Comparison of ENCODE assay signal across 14 cellular contexts in the genomic region with DNA sequence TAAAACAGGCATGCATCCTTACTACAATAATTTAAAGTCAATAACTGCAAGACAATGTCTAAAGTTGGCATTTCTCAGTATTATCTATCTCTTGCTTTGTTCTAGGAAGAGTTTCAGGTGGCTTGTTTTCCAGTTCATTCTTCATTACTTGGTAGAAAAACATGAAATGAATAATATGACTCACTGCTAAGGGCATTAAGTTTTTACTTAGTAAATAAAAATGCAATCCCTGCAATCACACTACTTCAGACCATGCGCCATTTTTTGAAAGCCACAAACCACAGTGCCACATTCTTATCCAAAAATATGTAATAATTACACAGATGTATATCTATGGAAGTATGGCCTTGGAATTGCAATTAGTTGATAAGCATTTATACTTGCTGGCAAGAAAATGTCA. TPM values are rescaled to one million over a fixed set of nuclear protein-coding genes. Genes with fewer than 3 reads are reported as not detected.
A peak's percentile ranks its signal among the peaks of the same experiment; 100 is the strongest.
DNase-seq lines count a peak whose midpoint lies in the region; ATAC-seq, FAIRE-seq and TF ChIP-seq lines count a peak whose summit lies in the region.
"Had no signal": no experiment of that assay in that cellular context is flagged by ENCODE, and none has a peak within 500 bp of the region (broad histone marks: within the 10 kb centered on the region; RNA-seq: fewer than 3 reads in every experiment).

No MANE protein-coding gene starts in this region.

- H3K9ac ChIP-seq in keratinocyte (ENCODE audit: control insufficient read depth, extremely low read depth, insufficient read depth, low read length): no peak overlapping the region

- H3K79me2 ChIP-seq in keratinocyte (ENCODE audit: control insufficient read depth, insufficient read depth, low read length): peaks cover 88% of the 10 kb centered on the region

- H3K9me3 ChIP-seq in keratinocyte (ENCODE audit: control insufficient read depth, low read depth, low read length) (no peaks in the 10 kb centered on the region), esophagus squamous epithelium (no peaks in the 10 kb centered on the region)
- H3K9me3 ChIP-seq: mucosa of descending colon, spleen had no signal

- ATAC-seq in activated naive CD8-positive, alpha-beta T cell treated with anti-CD3 and anti-CD28 coated beads, Interleukin-2, amount 10 ng/mL, durations not matched to agents 7 days and 5 days (ENCODE audit: low read depth): no peak
- no peak for ATAC-seq in GM18861 (IDR thresholded peaks at IDR 0.05; ENCODE audit: unreplicated experiment)
- ATAC-seq: mucosa of descending colon had no signal

- no peaks in the 10 kb centered on the region for H3K27me3 Mint-ChIP-seq in activated naive CD8-positive, alpha-beta T cell treated with anti-CD3 and anti-CD28 coated beads, Interleukin-2, amount 10 ng/mL, durations not matched to agents 7 days and 5 days
- H3K27me3 Mint-ChIP-seq: dendritic cell treated with granulocyte-macrophage colony-stimulating factor and Interleukin-4, amounts not matched to agents 40 ng/mL and 50 ng/mL, for 4 days had no signal

- intact Hi-C loops in esophagus squamous epithelium (cut with DNase I): no loop called here

- peaks cover 48% of the 10 kb centered on the region for H3K4me1 ChIP-seq in keratinocyte (ENCODE audit: control insufficient read depth, extremely low read depth, insufficient read depth, low read length)
- peaks cover 37 to 76% (median 38%) of the 10 kb centered on the region in 3 donors for H3K4me1 ChIP-seq in esophagus squamous epithelium

- H3K9me3 Mint-ChIP-seq in activated naive CD8-positive, alpha-beta T cell treated with anti-CD3 and anti-CD28 coated beads, Interleukin-2, amount 10 ng/mL, durations not matched to agents 7 days and 5 days: no peaks in the 10 kb centered on the region
- H3K9me3 Mint-ChIP-seq: dendritic cell treated with granulocyte-macrophage colony-stimulating factor and Interleukin-4, amounts not matched to agents 40 ng/mL and 50 ng/mL, for 4 days had no signal

- POLR2A ChIA-PET in activated naive CD8-positive, alpha-beta T cell treated with anti-CD3 and anti-CD28 coated beads, Interleukin-2, amount 10 ng/mL, durations not matched to agents 7 days and 5 days (lab: Charles Lee): no interaction called here

- FAIRE-seq in keratinocyte (lab: Jason Lieb, UNC) (no peak), HTR-8/SVneo (lab: Jason Lieb, UNC) (no peak)

- DNase-seq in A172 (ENCODE audit: low spot score) (peak; percentile 64), ELR (ENCODE audit: low read depth) (peak; percentile 59), keratinocyte (ENCODE audit: low read depth, low spot score) (no peak), esophagus squamous epithelium (lab: John Stamatoyannopoulos, UW) (no peak), HTR-8/SVneo (ENCODE audit: insufficient read length, low spot score) (no peak), retina (no peak)
- DNase-seq in activated naive CD8-positive, alpha-beta T cell treated with anti-CD3 and anti-CD28 coated beads, Interleukin-2, amount 10 ng/mL, durations not matched to agents 7 days and 5 days: no peak
- DNase-seq: activated CD8-positive, alpha-beta memory T cell treated with anti-CD3 and anti-CD28 coated beads, Interleukin-2, amount 50 U/mL, for 48 hours; mucosa of descending colon; NCI-H1436 treated with DMSO at 0.1 percent for 48 hours; NK-92 treated with Interleukin-12 subunit alpha and Interleukin-12 subunit beta, amount 100 ng/mL, for 24 hours; spleen had no signal

- peak overlapping the region; percentile 6 for H3K4me3 Mint-ChIP-seq in activated naive CD8-positive, alpha-beta T cell treated with anti-CD3 and anti-CD28 coated beads, Interleukin-2, amount 10 ng/mL, durations not matched to agents 7 days and 5 days
- H3K4me3 Mint-ChIP-seq: dendritic cell treated with granulocyte-macrophage colony-stimulating factor and Interleukin-4, amounts not matched to agents 40 ng/mL and 50 ng/mL, for 4 days had no signal

- H4K20me1 ChIP-seq in keratinocyte (ENCODE audit: control insufficient read depth, extremely low read depth, insufficient read depth, low read length): peaks cover 37% of the 10 kb centered on the region

- TF ChIP-seq CTCF in keratinocyte (optimal IDR thresholded peaks at IDR 0.05 in 1 of 3, IDR thresholded peaks at IDR 0.05 in 1 of 3, conservative IDR thresholded peaks at IDR 0.05 in 1 of 3; ENCODE audit: extremely low read depth in 1 of 3, insufficient read depth in 2 of 3, low read length in 3 of 3): no peak
- no peak for TF ChIP-seq CTCF in esophagus squamous epithelium (IDR thresholded peaks at IDR 0.05)

- no peak overlapping the region for H2AFZ ChIP-seq in keratinocyte (ENCODE audit: control insufficient read depth, low read length)

- dilution Hi-C loops in keratinocyte (cut with MboI; ENCODE audit: extremely low pct_ligation_motif_present, low sequenced_read_pairs): no loop called here

- H3K27me3 ChIP-seq in keratinocyte (ENCODE audit: control insufficient read depth, extremely low read depth, insufficient read depth, low read length) (no peaks in the 10 kb centered on the region), esophagus squamous epithelium (no peaks in the 10 kb centered on the region)
- H3K27me3 ChIP-seq: spleen had no signal

- no peak overlapping the region for H3K4me3 ChIP-seq in keratinocyte (ENCODE audit: control insufficient read depth in 2 of 3, extremely low read depth in 1 of 3, insufficient read depth in 2 of 3, low read depth in 1 of 3, low read length in 3 of 3)
- H3K4me3 ChIP-seq in esophagus squamous epithelium: no peak overlapping the region
- H3K4me3 ChIP-seq: mucosa of descending colon, spleen had no signal

- peak overlapping the region; percentile 53 for H3K27ac ChIP-seq in keratinocyte (ENCODE audit: control insufficient read depth, insufficient read depth, low read length)
- no peak overlapping the region for H3K27ac ChIP-seq in esophagus squamous epithelium
- H3K27ac ChIP-seq: spleen had no signal

- H3K4me1 Mint-ChIP-seq in activated naive CD8-positive, alpha-beta T cell treated with anti-CD3 and anti-CD28 coated beads, Interleukin-2, amount 10 ng/mL, durations not matched to agents 7 days and 5 days: peaks cover 52% of the 10 kb centered on the region

- H3K27ac Mint-ChIP-seq in activated naive CD8-positive, alpha-beta T cell treated with anti-CD3 and anti-CD28 coated beads, Interleukin-2, amount 10 ng/mL, durations not matched to agents 7 days and 5 days: no peak overlapping the region
- H3K27ac Mint-ChIP-seq: dendritic cell treated with granulocyte-macrophage colony-stimulating factor and Interleukin-4, amounts not matched to agents 40 ng/mL and 50 ng/mL, for 4 days had no signal

- H3K36me3 ChIP-seq in keratinocyte (ENCODE audit: control insufficient read depth in 2 of 2, extremely low read depth in 1 of 2, insufficient read depth in 2 of 2, low read length in 2 of 2) (no peaks in the 10 kb centered on the region), esophagus squamous epithelium (peaks cover 0 to 19% (median 0%) of the 10 kb centered on the region in 3 donors)

- TF ChIP-seq POLR2A in esophagus squamous epithelium (IDR thresholded peaks at IDR 0.05): no peak

- 42 to 45% methylated on average over 1 of the region's 1 CpG for WGBS in esophagus squamous epithelium, 2 donors

- peaks cover 21% of the 10 kb centered on the region for H3K9me1 ChIP-seq in keratinocyte (ENCODE audit: control insufficient read depth, extremely low read depth, insufficient read depth, low read length)

- H3K36me3 Mint-ChIP-seq in activated naive CD8-positive, alpha-beta T cell treated with anti-CD3 and anti-CD28 coated beads, Interleukin-2, amount 10 ng/mL, durations not matched to agents 7 days and 5 days: peaks cover 13% of the 10 kb centered on the region

- H3K4me2 ChIP-seq in keratinocyte (ENCODE audit: control insufficient read depth, extremely low read depth, insufficient read depth, low read depth, low read length): peak overlapping the region; percentile 3

RNA-seq across cellular contexts. Expression of gene CREBBP, which starts 55.4 kb away (rescaled TPM):
- total RNA-seq in A172 (2014; rRNA removed; shearing (Covaris generic)): 11.2 and 15.1 TPM in 2 replicates
- 10 to 100 TPM; 72.9 to 75.8 TPM for total RNA-seq in activated naive CD8-positive, alpha-beta T cell treated with anti-CD3 and anti-CD28 coated beads, Interleukin-2, amount 10 ng/mL, durations not matched to agents 7 days and 5 days
- polyA plus RNA-seq in keratinocyte: 2.2 to 5.0 TPM (median 4.6 TPM) in 3 replicates
- 132 TPM for polyA plus RNA-seq in keratinocyte (2011; ENCODE audit: low read depth)
- 4.3 and 4.8 TPM in 2 replicates for polyA plus RNA-seq in keratinocyte (2011; cell fraction: cytosol; rRNA removed)
- polyA plus RNA-seq in keratinocyte (2011; cell fraction: nucleus; rRNA removed): 23.8 and 25.9 TPM in 2 replicates
- 12.9 and 15.0 TPM in 2 replicates for polyA plus RNA-seq in keratinocyte (2012; ENCODE audit: low replicate concordance)
- 10.6 to 48.3 TPM (median 17.6 TPM) in 3 replicates for polyA minus RNA-seq in keratinocyte
- 17.3 TPM for polyA minus RNA-seq in keratinocyte (2011; cell fraction: cytosol; rRNA and poly(A)+ RNA removed)
- 35.5 and 53.1 TPM in 2 replicates for polyA minus RNA-seq in keratinocyte (2011; cell fraction: nucleus; rRNA and poly(A)+ RNA removed)
- 10 to 100 TPM; 14.5 to 53.6 (median 37.5) TPM for total RNA-seq in esophagus squamous epithelium

Comparison
In these comparisons a context has a peak if more than half of its experiments do, and no peak if none do; other contexts are left out.
1. DNase-seq: peak in A172 (single experiment) and ELR (single experiment); none in activated naive CD8-positive, alpha-beta T cell treated with anti-CD3 and anti-CD28 coated beads, Interleukin-2, amount 10 ng/mL, durations not matched to agents 7 days and 5 days (single experiment), keratinocyte (single experiment), esophagus squamous epithelium (single experiment), HTR-8/SVneo (single experiment) and retina (single experiment).